ENCODE assay signal across 23 cellular contexts in genomic region chr6:12785921-12786320, GRCh38.
"Had no signal": no experiment of that assay in that cellular context is flagged by ENCODE, and none has a peak within 500 bp of the region (broad histone marks: within the 10 kb centered on the region; RNA-seq: fewer than 3 reads in every experiment).

No MANE protein-coding gene starts in this region.

- H3K4me1 ChIP-seq: colonic mucosa, esophagus muscularis mucosa, esophagus squamous epithelium, foreskin keratinocyte, gastrocnemius medialis, gastroesophageal sphincter, heart left ventricle, heart right ventricle had no signal

- H3K9me3 Mint-ChIP-seq: dendritic cell treated with granulocyte-macrophage colony-stimulating factor and Interleukin-4, amounts not matched to agents 40 ng/mL and 50 ng/mL, for 4 days; effector memory CD8-positive, alpha-beta T cell; endodermal cell had no signal

- H3K4me3 ChIP-seq: colonic mucosa, coronary artery, dorsolateral prefrontal cortex, esophagus muscularis mucosa, esophagus squamous epithelium, gastrocnemius medialis, gastroesophageal sphincter, heart left ventricle, heart right ventricle had no signal

- DNase-seq: colonic mucosa; cortex of kidney; dermis blood vessel endothelial cell; dorsolateral prefrontal cortex; effector CD4-positive, alpha-beta T cell; effector CD8-positive, alpha-beta T cell; effector memory CD4-positive, alpha-beta T cell; effector memory CD8-positive, alpha-beta T cell; endodermal cell; erythroblast; esophagus squamous epithelium; foreskin fibroblast; gastrocnemius medialis; glutamatergic neuron; head of caudate nucleus; heart left ventricle; heart right ventricle had no signal

- H3K4me1 Mint-ChIP-seq: endodermal cell had no signal

- H3K27me3 ChIP-seq: colonic mucosa, dorsolateral prefrontal cortex, esophagus squamous epithelium, foreskin keratinocyte, gastrocnemius medialis, heart left ventricle had no signal

- H3K36me3 ChIP-seq: colonic mucosa, esophagus muscularis mucosa, esophagus squamous epithelium, gastrocnemius medialis, gastroesophageal sphincter, heart left ventricle, heart right ventricle had no signal

- ATAC-seq: effector memory CD8-positive, alpha-beta T cell; foreskin keratinocyte; gastrocnemius medialis; gastroesophageal sphincter; heart left ventricle; heart right ventricle had no signal

- H3K27ac ChIP-seq: colonic mucosa, coronary artery, dorsolateral prefrontal cortex, epithelial cell of prostate, esophagus muscularis mucosa, esophagus squamous epithelium, foreskin keratinocyte, gastrocnemius medialis, gastroesophageal sphincter, heart left ventricle, heart right ventricle had no signal

- H3K4me3 Mint-ChIP-seq: dendritic cell treated with granulocyte-macrophage colony-stimulating factor and Interleukin-4, amounts not matched to agents 40 ng/mL and 50 ng/mL, for 4 days; effector memory CD8-positive, alpha-beta T cell; endodermal cell had no signal

- H3K27ac Mint-ChIP-seq: dendritic cell treated with granulocyte-macrophage colony-stimulating factor and Interleukin-4, amounts not matched to agents 40 ng/mL and 50 ng/mL, for 4 days; effector memory CD8-positive, alpha-beta T cell; endodermal cell had no signal

- H3K9me3 ChIP-seq: colonic mucosa, esophagus muscularis mucosa, esophagus squamous epithelium, gastrocnemius medialis, gastroesophageal sphincter, heart left ventricle, heart right ventricle had no signal
